1 cellular context compared by ENCODE assay signal in genomic region chr6:167221408-167222201, GRCh38.
TF ChIP-seq lines count a peak whose summit lies in the region.

No MANE protein-coding gene starts in this region.

TF ChIP-seq in H1, 55 proteins besides CTCF, POLR2A, EP300 and RAD21 (continued from another document):
- TF ChIP-seq CHD7 (IDR thresholded peaks at IDR 0.05; ENCODE audit: insufficient replicate concordance, low read length) (no peak), BACH1 (IDR thresholded peaks at IDR 0.05; ENCODE audit: low read length) (no peak), CHD2 (IDR thresholded peaks at IDR 0.05; ENCODE audit: low read length) (no peak), KDM4A (IDR thresholded peaks at IDR 0.05; ENCODE audit: low read depth, low read length, severe bottlenecking) (no peak), MAX (IDR thresholded peaks at IDR 0.05) (no peak), KDM1A (IDR thresholded peaks at IDR 0.05; ENCODE audit: borderline replicate concordance, low read length) (no peak), NANOG (IDR thresholded peaks at IDR 0.05; ENCODE audit: insufficient read depth, low read depth, low read length, poor library complexity, severe bottlenecking) (no peak), CBX5 (IDR thresholded peaks at IDR 0.05; ENCODE audit: low read depth, low read length) (no peak), JUN (IDR thresholded peaks at IDR 0.05; ENCODE audit: low read depth, low read length) (no peak), GTF2F1 (IDR thresholded peaks at IDR 0.05; ENCODE audit: borderline replicate concordance, low read depth, low read length) (no peak), ZNF274 (IDR thresholded peaks at IDR 0.05; ENCODE audit: borderline replicate concordance, extremely low read depth, low read length) (no peak), SP2 (IDR thresholded peaks at IDR 0.05; ENCODE audit: low read length) (no peak), EZH2 (IDR thresholded peaks at IDR 0.05; ENCODE audit: low read depth, low read length, severe bottlenecking) (no peak), TAF1 (IDR thresholded peaks at IDR 0.05; ENCODE audit: low read depth, low read length) (no peak), TBP (IDR thresholded peaks at IDR 0.05; ENCODE audit: low read depth, low read length) (no peak)
